ENCODE assay signal across 15 cellular contexts in the genomic region with DNA sequence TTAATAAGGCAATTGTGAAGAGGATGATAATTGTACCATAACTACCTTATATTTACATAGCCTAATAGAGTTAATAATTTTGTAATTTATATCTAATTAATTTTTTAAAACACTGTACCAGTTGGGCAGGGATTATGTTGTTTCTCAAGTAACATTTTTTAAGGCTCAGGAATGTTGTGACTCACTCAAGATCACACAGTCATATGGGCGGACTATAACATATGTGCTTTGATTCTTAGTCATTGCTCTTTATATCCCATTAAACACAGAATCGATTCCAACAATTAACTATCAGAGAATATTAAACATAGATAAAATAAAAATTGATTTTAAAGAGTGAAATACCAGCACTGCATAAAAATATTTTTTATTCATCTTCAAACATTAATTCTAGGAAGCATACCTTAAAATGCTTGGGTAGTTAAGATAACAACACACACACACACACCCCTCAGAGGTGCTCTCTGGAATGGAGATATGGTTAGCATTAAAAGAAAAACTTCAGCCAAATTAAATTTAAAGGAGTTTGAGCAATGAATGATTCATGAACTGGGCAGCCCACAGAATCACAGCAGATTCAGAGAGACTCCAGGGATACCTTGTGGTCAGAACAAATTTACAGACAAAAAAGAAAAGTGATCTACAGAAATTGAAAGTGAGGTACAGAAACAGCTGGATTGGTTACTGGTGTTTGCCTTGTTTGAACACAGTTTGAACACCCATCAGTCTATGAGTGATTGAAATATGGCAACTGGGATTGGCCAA.
DNase-seq lines count a peak whose midpoint lies in the region; ATAC-seq and TF ChIP-seq lines count a peak whose summit lies in the region.
"Had no signal": no experiment of that assay in that cellular context is flagged by ENCODE, and none has a peak within 500 bp of the region (broad histone marks: within the 10 kb centered on the region; RNA-seq: fewer than 3 reads in every experiment).

No MANE protein-coding gene starts in this region.

- no peak for ATAC-seq in aorta (ENCODE audit: low FRiP score)

- H3K27ac Mint-ChIP-seq in activated CD4-positive, alpha-beta memory T cell treated with anti-CD3 and anti-CD28 coated beads for 36 hours, result no peak overlapping the region
- H3K27ac Mint-ChIP-seq in activated T-cell treated with anti-CD3 and anti-CD28 coated beads, Interleukin-2, amount 50 U/mL, for 24 hours, result no peak overlapping the region

- H3K36me3 ChIP-seq in osteoblast (ENCODE audit: insufficient read depth, low read length) (no peaks in the 10 kb centered on the region), aorta (ENCODE audit: control insufficient read depth in 1 of 2, insufficient read depth in 2 of 2, low read length in 1 of 2) (no peaks in the 10 kb centered on the region)
- H3K36me3 ChIP-seq: cardiac muscle cell had no signal

- TF ChIP-seq CTCF in epithelial cell of esophagus (IDR thresholded peaks at IDR 0.05; ENCODE audit: insufficient read depth, low read depth, low read length, missing control alignments), result no peak
- TF ChIP-seq CTCF in osteoblast (IDR thresholded peaks at IDR 0.05; ENCODE audit: extremely low read depth, low read depth, low read length), result no peak

- H2AFZ ChIP-seq in osteoblast (ENCODE audit: low read length), result no peak overlapping the region

- H3K36me3 Mint-ChIP-seq in activated CD4-positive, alpha-beta memory T cell treated with anti-CD3 and anti-CD28 coated beads for 36 hours, result no peaks in the 10 kb centered on the region
- H3K36me3 Mint-ChIP-seq in activated T-cell treated with anti-CD3 and anti-CD28 coated beads, Interleukin-2, amount 50 U/mL, for 24 hours (ENCODE audit: low read depth), result no peaks in the 10 kb centered on the region

- H4K20me1 ChIP-seq in osteoblast (ENCODE audit: insufficient read depth, low read length), result no peaks in the 10 kb centered on the region

- H3K4me1 ChIP-seq in osteoblast (ENCODE audit: insufficient read depth, low read length) (peaks cover 27% of the 10 kb centered on the region), aorta (ENCODE audit: control insufficient read depth in 1 of 2, insufficient read depth in 2 of 2, low read length in 2 of 2) (no peaks in the 10 kb centered on the region)

- no peaks in the 10 kb centered on the region for H3K27me3 Mint-ChIP-seq in activated CD4-positive, alpha-beta memory T cell treated with anti-CD3 and anti-CD28 coated beads for 36 hours
- no peaks in the 10 kb centered on the region for H3K27me3 Mint-ChIP-seq in activated T-cell treated with anti-CD3 and anti-CD28 coated beads, Interleukin-2, amount 50 U/mL, for 24 hours

- intact Hi-C loops in activated CD4-positive, alpha-beta memory T cell treated with anti-CD3 and anti-CD28 coated beads for 36 hours (cut with micrococcal nuclease), result no loop called here
- intact Hi-C loops in aorta (cut with DNase I), result no loop called here

- H3K9me3 ChIP-seq in osteoblast (ENCODE audit: low read depth, low read length), result no peaks in the 10 kb centered on the region
- no peaks in the 10 kb centered on the region for H3K9me3 ChIP-seq in aorta (ENCODE audit: control insufficient read depth, low read length)

- no peaks in the 10 kb centered on the region for H3K79me2 ChIP-seq in osteoblast (ENCODE audit: insufficient read depth, low read length)

- DNase-seq in ELR (ENCODE audit: low read depth), result peak; percentile 63
- peak; percentile 73 for DNase-seq in RPMI7951 (ENCODE audit: low read depth)
- DNase-seq in epithelial cell of esophagus (ENCODE audit: low read depth), result peak; percentile 82
- no peak for DNase-seq in osteoblast (ENCODE audit: insufficient read length, low spot score, missing footprints)
- no peak for DNase-seq in midbrain (lab: John Stamatoyannopoulos, UW)
- no peak for DNase-seq in activated CD4-positive, alpha-beta memory T cell treated with anti-CD3 and anti-CD28 coated beads for 36 hours
- DNase-seq in aorta, result no peak
- no peak for DNase-seq in activated T-cell treated with anti-CD3 and anti-CD28 coated beads, Interleukin-2, amount 50 U/mL, for 24 hours
- DNase-seq: COR-L47, NCI-H1417, NCI-H69, T1000 had no signal

- H3K4me2 ChIP-seq in osteoblast (ENCODE audit: insufficient read depth, low read length), result peak overlapping the region; percentile 57

- H3K4me1 Mint-ChIP-seq in activated CD4-positive, alpha-beta memory T cell treated with anti-CD3 and anti-CD28 coated beads for 36 hours (ENCODE audit: low read depth), result no peaks in the 10 kb centered on the region
- peaks cover 9% of the 10 kb centered on the region for H3K4me1 Mint-ChIP-seq in activated T-cell treated with anti-CD3 and anti-CD28 coated beads, Interleukin-2, amount 50 U/mL, for 24 hours (ENCODE audit: low read depth)

- H3K4me3 Mint-ChIP-seq in activated CD4-positive, alpha-beta memory T cell treated with anti-CD3 and anti-CD28 coated beads for 36 hours, result no peak overlapping the region
- H3K4me3 Mint-ChIP-seq in activated T-cell treated with anti-CD3 and anti-CD28 coated beads, Interleukin-2, amount 50 U/mL, for 24 hours, result no peak overlapping the region

- H3K9me3 Mint-ChIP-seq in activated CD4-positive, alpha-beta memory T cell treated with anti-CD3 and anti-CD28 coated beads for 36 hours, result no peaks in the 10 kb centered on the region
- peaks cover 7% of the 10 kb centered on the region for H3K9me3 Mint-ChIP-seq in activated T-cell treated with anti-CD3 and anti-CD28 coated beads, Interleukin-2, amount 50 U/mL, for 24 hours

- no peak overlapping the region for H3K4me3 ChIP-seq in epithelial cell of esophagus (ENCODE audit: low read length)
- H3K4me3 ChIP-seq in osteoblast (ENCODE audit: insufficient read depth, low read length), result no peak overlapping the region
- H3K4me3 ChIP-seq in aorta (ENCODE audit: low read length in 2 of 2), result no peak overlapping the region
- H3K4me3 ChIP-seq: cardiac muscle cell, lung, skin epidermis had no signal

- POLR2A ChIA-PET in activated CD4-positive, alpha-beta memory T cell treated with anti-CD3 and anti-CD28 coated beads for 36 hours (lab: Charles Lee), result no interaction called here

- peak overlapping the region; percentile 85 for H3K27ac ChIP-seq in osteoblast (ENCODE audit: low read depth, low read length)
- H3K27ac ChIP-seq in aorta (ENCODE audit: low read depth in 1 of 2, low read length in 2 of 2), result no peak overlapping the region
- H3K27ac ChIP-seq: cardiac muscle cell, skin epidermis had no signal

- CTCF ChIA-PET in activated CD4-positive, alpha-beta memory T cell treated with anti-CD3 and anti-CD28 coated beads for 36 hours (lab: Charles Lee), result interaction anchor here (0.7 kb wide), 1 partner anchor 171 kb away, joined by 3 read pairs; no protein-coding TSS in a partner anchor

- H3K27me3 ChIP-seq in osteoblast (ENCODE audit: insufficient read depth, low read length), result no peaks in the 10 kb centered on the region
- H3K27me3 ChIP-seq in aorta (ENCODE audit: control insufficient read depth in 1 of 2, insufficient read depth in 2 of 2, low read length in 1 of 2), result peaks cover 0 to 2% of the 10 kb centered on the region in 2 donors
- H3K27me3 ChIP-seq: cardiac muscle cell had no signal

- WGBS in aorta, 2 donors, result 84 to 86% methylated on average over 2 of the region's 2 CpGs

Comparison
In these comparisons a context has a peak if more than half of its experiments do, and no peak if none do; other contexts are left out.
1. DNase-seq: peak in ELR (single experiment), RPMI7951 (single experiment) and epithelial cell of esophagus (single experiment); none in osteoblast (single experiment), midbrain (single experiment), activated CD4-positive, alpha-beta memory T cell treated with anti-CD3 and anti-CD28 coated beads for 36 hours (single experiment), aorta (0 of 2) and activated T-cell treated with anti-CD3 and anti-CD28 coated beads, Interleukin-2, amount 50 U/mL, for 24 hours (single experiment).